29 cellular contexts compared by ENCODE assay signal in the genomic region with DNA sequence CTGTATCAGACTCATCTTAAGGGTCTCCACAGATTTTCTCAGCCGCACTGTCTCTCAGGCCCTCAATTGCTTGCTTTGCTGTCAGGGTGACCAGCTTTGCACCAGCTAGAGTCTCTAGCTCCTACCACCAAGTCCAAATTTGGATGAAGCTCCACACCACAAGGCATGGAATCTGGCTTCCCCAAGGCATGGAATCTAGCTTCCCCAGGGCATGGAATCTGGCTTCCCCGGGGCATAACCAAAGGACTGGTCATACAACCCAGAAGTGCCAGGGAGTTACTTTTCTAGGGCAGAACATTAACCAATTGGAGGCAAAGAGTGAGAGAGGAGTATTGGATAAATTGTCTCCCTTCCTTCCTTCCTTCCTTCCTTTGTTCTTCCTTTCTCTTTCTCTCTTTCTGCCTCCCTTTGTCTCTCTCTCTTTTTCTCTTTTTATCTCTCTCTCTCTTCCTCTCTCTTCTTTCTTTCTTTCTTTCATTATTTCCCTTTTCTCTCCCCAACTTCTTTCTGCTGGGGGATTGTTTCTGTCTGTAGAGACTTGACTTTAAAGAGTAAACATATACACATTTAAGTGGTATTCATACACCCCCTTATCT.
"Had no signal": no experiment of that assay in that cellular context is flagged by ENCODE, and none has a peak within 500 bp of the region (broad histone marks: within the 10 kb centered on the region; RNA-seq: fewer than 3 reads in every experiment).

No MANE protein-coding gene starts in this region.

- H3K27me3 ChIP-seq: breast epithelium, left lung, neutrophil, sigmoid colon, thyroid gland, upper lobe of right lung had no signal

- ATAC-seq: activated naive CD8-positive, alpha-beta T cell treated with anti-CD3 and anti-CD28 coated beads, Interleukin-2, amount 50 U/mL, for 24 hours; esophagus mucosa; left lung; lower lobe of right lung; natural killer cell treated with Interleukin-12 subunit alpha and Interleukin-12 subunit beta and Interleukin-15 and Interleukin-18, amount 100 ng/mL, for 72 hours; stimulated activated memory B cell treated with anti-CD40 and anti-IgM and Interleukin-4, amounts not matched to agents 10 μg/mL and 1 μg/mL and 100 μg/mL, for 72 hours; stimulated activated naive CD8-positive, alpha-beta T cell treated with anti-CD3 and anti-CD28 coated beads, Interleukin-15, amount 100 ng/mL, for 72 hours; upper lobe of right lung had no signal

- H3K9me3 ChIP-seq: breast epithelium, left lung, lower lobe of right lung, neutrophil, sigmoid colon, thyroid gland, upper lobe of right lung had no signal

- H3K4me3 ChIP-seq: breast epithelium, left lung, lower lobe of right lung, sigmoid colon, smooth muscle cell, thyroid gland, upper lobe of right lung had no signal

- H3K4me1 ChIP-seq: breast epithelium, left lung, lower lobe of right lung, sigmoid colon, thyroid gland, upper lobe of right lung had no signal

- H3K27ac ChIP-seq: breast epithelium, left lung, lower lobe of right lung, neutrophil, sigmoid colon, thyroid gland, upper lobe of right lung, VCaP had no signal

- H3K36me3 ChIP-seq: breast epithelium, left lung, lower lobe of right lung, neutrophil, sigmoid colon, thyroid gland, upper lobe of right lung had no signal

- DNase-seq: activated CD4-positive, alpha-beta T cell treated with anti-CD3 and anti-CD28 coated beads for 4 hours; activated CD4-positive, alpha-beta T cell treated with anti-CD3 and anti-CD28 coated beads, Interleukin-2, amount 50 U/mL, for 4 hours; activated gamma-delta T cell; activated naive CD4-positive, alpha-beta T cell treated with anti-CD3 and anti-CD28 coated beads, Interleukin-2, amount 50 U/mL, for 16 hours; activated naive CD8-positive, alpha-beta T cell treated with anti-CD3 and anti-CD28 coated beads, Interleukin-2, amount 50 U/mL, for 24 hours; amygdala; central memory CD4-positive, alpha-beta T cell; endodermal cell; foreskin melanocyte; kidney glomerular epithelial cell; left lung; lower lobe of right lung; mesenchymal stem cell; sigmoid colon; stimulated activated CD4-positive, alpha-beta T cell treated with anti-CD3 and anti-CD28 coated beads, Interleukin-1b, Interleukin-23, amount 100 ng/mL, for 48 hours; stimulated activated CD4-positive, alpha-beta T cell treated with anti-CD3 and anti-CD28 coated beads, Interleukin-4, amount 100 ng/mL, for 4 hours; stimulated activated CD8-positive, alpha-beta memory T cell treated with anti-CD3 and anti-CD28 coated beads, Interleukin-4, amount 100 ng/mL, for 48 hours; stimulated activated naive CD8-positive, alpha-beta T cell treated with anti-CD3 and anti-CD28 coated beads, Interleukin-15, amount 100 ng/mL, for 72 hours; substantia nigra; T-helper 9 cell; thyroid gland; upper lobe of right lung had no signal
